Comparison of ENCODE assay signal across 1 cellular context in the genomic region with DNA sequence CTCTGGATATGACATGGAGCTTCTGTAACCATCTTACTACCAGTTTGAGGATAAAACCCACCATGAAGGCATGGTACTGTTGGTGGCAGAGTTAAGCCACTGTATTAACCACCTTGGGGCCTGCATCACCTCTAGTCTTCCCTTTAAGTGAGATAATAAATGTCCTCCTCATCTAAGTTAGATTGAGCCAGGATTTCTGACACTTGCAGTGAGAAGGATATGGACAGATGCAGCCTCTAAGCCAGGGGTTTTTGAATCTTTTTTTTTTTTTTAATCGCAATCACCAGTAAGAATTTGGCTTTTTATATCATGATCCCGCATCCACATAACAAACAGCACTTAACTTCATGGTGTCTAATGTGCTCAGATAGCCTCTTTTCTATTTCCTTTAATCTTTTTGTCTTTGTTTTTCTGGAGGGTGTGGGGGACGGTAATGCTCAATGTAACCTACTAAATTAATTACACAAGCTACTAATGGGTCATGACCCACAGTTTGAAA.
A peak's percentile ranks its signal among the peaks of the same experiment; 100 is the strongest.
TF ChIP-seq lines count a peak whose summit lies in the region.

No MANE protein-coding gene starts in this region.

TF ChIP-seq in K562, 482 proteins besides CTCF, POLR2A, EP300 and RAD21 (continued from another document):
- peak; percentile 42 for TF ChIP-seq NCOA4 (IDR thresholded peaks at IDR 0.05; ENCODE audit: partially characterized antibody)
